10 cellular contexts compared by ENCODE assay signal in the genomic region with DNA sequence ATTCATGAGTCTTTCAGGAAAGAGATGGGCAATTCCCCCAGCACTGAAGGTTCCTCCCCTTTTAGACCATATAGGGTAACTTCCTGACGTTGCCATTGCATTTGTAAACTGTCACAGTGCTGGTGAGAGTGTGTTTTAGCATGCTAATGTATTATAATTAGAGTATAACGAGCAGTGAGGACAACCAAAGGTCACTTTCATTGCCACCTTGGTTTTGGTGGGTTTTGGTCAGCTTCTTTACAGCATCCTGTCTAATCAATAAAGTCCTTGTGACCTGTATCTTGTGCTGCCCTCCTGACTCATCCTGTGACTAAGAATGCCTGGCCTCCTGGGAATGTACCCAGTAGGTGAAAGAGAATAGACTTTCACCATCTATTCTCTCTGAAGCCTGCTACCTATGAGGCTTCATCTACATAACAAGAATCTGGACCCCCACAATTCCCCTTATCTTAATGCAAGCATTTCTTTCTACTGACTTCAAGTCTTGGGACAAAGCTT.
A peak's percentile ranks its signal among the peaks of the same experiment; 100 is the strongest.
DNase-seq lines count a peak whose midpoint lies in the region; ATAC-seq and TF ChIP-seq lines count a peak whose summit lies in the region.
"Had no signal": no experiment of that assay in that cellular context is flagged by ENCODE, and none has a peak within 500 bp of the region (broad histone marks: within the 10 kb centered on the region; RNA-seq: fewer than 3 reads in every experiment).

No MANE protein-coding gene starts in this region.

- H3K36me3 ChIP-seq in iPS-18a (ENCODE audit: control insufficient read depth, low read depth, low read length) = no peaks in the 10 kb centered on the region
- no peaks in the 10 kb centered on the region for H3K36me3 ChIP-seq in prostate gland
- H3K36me3 ChIP-seq: right lobe of liver had no signal

- peak; percentile 50 for DNase-seq in RPMI7951 (ENCODE audit: low read depth)
- DNase-seq in prostate gland (ENCODE audit: low spot score) = no peak
- DNase-seq in GM19238 (ENCODE audit: insufficient read length, low spot score) = no peak
- DNase-seq in posterior vena cava (ENCODE audit: low spot score) = no peak
- no peak for DNase-seq in NCI-H1930 (lab: John Stamatoyannopoulos, UW)
- DNase-seq: right lobe of liver had no signal

- WGBS in prostate gland = 74% methylated on average over 2 of the region's 2 CpGs

- TF ChIP-seq CTCF in prostate gland (IDR thresholded peaks at IDR 0.05) = no peak

- H3K27me3 ChIP-seq in iPS-18a (ENCODE audit: control insufficient read depth, insufficient read depth, low read length) = no peaks in the 10 kb centered on the region
- no peaks in the 10 kb centered on the region for H3K27me3 ChIP-seq in prostate gland (replicated peaks; ENCODE audit: insufficient read depth)
- H3K27me3 ChIP-seq: right lobe of liver had no signal

- H3K4me3 ChIP-seq in iPS-18a (ENCODE audit: low read length) = peak overlapping the region; percentile 30
- no peak overlapping the region for H3K4me3 ChIP-seq in prostate gland
- H3K4me3 ChIP-seq: right lobe of liver had no signal

- ATAC-seq in GM18520 (IDR thresholded peaks at IDR 0.05; ENCODE audit: unreplicated experiment) (peak; percentile 95), HG02678 (IDR thresholded peaks at IDR 0.05; ENCODE audit: unreplicated experiment) (peak; percentile 82)

- peaks cover 34% of the 10 kb centered on the region for H3K4me1 ChIP-seq in iPS-18a (ENCODE audit: control insufficient read depth, low read depth, low read length)
- no peaks in the 10 kb centered on the region for H3K4me1 ChIP-seq in prostate gland (replicated peaks)
- H3K4me1 ChIP-seq: right lobe of liver had no signal

- H3K9me3 ChIP-seq in iPS-18a (ENCODE audit: control insufficient read depth, low read depth, low read length) = no peaks in the 10 kb centered on the region
- no peaks in the 10 kb centered on the region for H3K9me3 ChIP-seq in prostate gland
- H3K9me3 ChIP-seq: right lobe of liver had no signal

- intact Hi-C loops in prostate gland (cut with DNase I) = no loop called here
- intact Hi-C loops in posterior vena cava (cut with DNase I) = no loop called here

- H3K27ac ChIP-seq in iPS-18a (ENCODE audit: low read length) (peak overlapping the region; percentile 88), prostate gland (no peak overlapping the region)
- H3K27ac ChIP-seq: HL-60, right lobe of liver had no signal

- no peak for TF ChIP-seq POLR2A in prostate gland (IDR thresholded peaks at IDR 0.05)

- H3K9ac ChIP-seq in iPS-18a (ENCODE audit: low read length) = peak overlapping the region; percentile 48
